19 cellular contexts compared by ENCODE assay signal in the genomic region with DNA sequence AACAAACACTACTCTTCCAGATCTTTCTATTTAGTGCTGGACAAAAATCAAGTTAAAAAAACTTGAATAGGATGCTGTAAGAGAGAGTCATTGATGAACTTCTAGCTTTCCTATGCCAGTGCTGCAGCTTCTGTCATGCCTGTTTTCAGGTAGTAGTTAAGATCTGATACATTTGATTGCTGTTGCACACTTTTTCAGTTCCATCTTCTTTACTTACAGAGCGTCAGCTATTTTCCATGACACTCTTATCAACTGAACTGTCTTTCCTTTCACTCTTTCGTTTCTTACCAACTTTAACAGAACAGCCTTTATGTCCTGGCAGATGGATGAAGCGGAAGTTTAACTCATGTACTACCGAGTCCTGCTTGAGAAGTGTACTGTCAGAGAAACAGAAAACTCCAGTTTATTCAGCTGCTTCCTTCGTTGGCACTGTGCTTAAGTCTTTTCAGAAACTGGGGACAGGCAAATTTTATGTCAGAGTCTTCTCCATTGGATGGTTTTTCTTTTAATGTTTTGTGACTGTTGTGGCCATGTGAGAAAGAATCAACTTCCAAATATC.
A peak's percentile ranks its signal among the peaks of the same experiment; 100 is the strongest.
DNase-seq lines count a peak whose midpoint lies in the region; ATAC-seq and TF ChIP-seq lines count a peak whose summit lies in the region.
"Had no signal": no experiment of that assay in that cellular context is flagged by ENCODE, and none has a peak within 500 bp of the region (broad histone marks: within the 10 kb centered on the region; RNA-seq: fewer than 3 reads in every experiment).

No MANE protein-coding gene starts in this region.

- intact Hi-C loops in OCI-LY7 (cut with micrococcal nuclease; ENCODE audit: unreplicated experiment): loop anchor here (10.0 kb wide), 1 partner anchor 114 kb away; no protein-coding TSS in a partner anchor
- intact Hi-C loops in activated T-helper 1 cell treated with anti-CD3 and anti-CD28 coated beads, Interleukin-12 subunit alpha, Interleukin-12 subunit beta, Interleukin-2, Interleukin-4 antibody, amounts not matched to agents 30 ng/mL and 10 ng/mL and 1 ng/mL, durations not matched to agents 14 hours and 24 hours and 36 hours (cut with micrococcal nuclease): no loop called here
- intact Hi-C loops in left ventricle myocardium superior (cut with micrococcal nuclease): no loop called here

- no peak for ATAC-seq in GM23338
- no peak for ATAC-seq in left ventricle myocardium superior

- peak overlapping the region; percentile 28 for H3K4me2 ChIP-seq in DOHH2 (ENCODE audit: low read length)
- H3K4me2 ChIP-seq in GM23338: no peak overlapping the region
- H3K4me2 ChIP-seq in OCI-LY7 (ENCODE audit: low read length): 0 out of 2 replicates have a peak overlapping the region, but pooled peaks have one; percentile 19
- no peak overlapping the region for H3K4me2 ChIP-seq in neural progenitor cell
- H3K4me2 ChIP-seq in neuronal stem cell (ENCODE audit: insufficient read depth, low read length, poor library complexity, severe bottlenecking): no peak overlapping the region

- H3K4me3 Mint-ChIP-seq in GM23338 (no peak overlapping the region), neural progenitor cell (no peak overlapping the region)
- H3K4me3 Mint-ChIP-seq in activated T-helper 1 cell treated with anti-CD3 and anti-CD28 coated beads, Interleukin-12 subunit alpha, Interleukin-12 subunit beta, Interleukin-2, Interleukin-4 antibody, amounts not matched to agents 30 ng/mL and 10 ng/mL and 1 ng/mL, durations not matched to agents 14 hours and 24 hours and 36 hours: no peak overlapping the region
- H3K4me3 Mint-ChIP-seq: CD4-positive, alpha-beta memory T cell had no signal

- no CpG with 5 or more reads among the region's 5 CpGs for WGBS in neuronal stem cell (ENCODE audit: extremely low coverage in 2 of 2, insufficient read length in 2 of 2, insufficient replicate concordance in 1 of 2), 2 donors

- H3K27ac ChIP-seq in DOHH2 (ENCODE audit: low read depth, low read length) (no peak overlapping the region), GM23338 (ENCODE audit: low read depth) (no peak overlapping the region), OCI-LY7 (ENCODE audit: low read depth, low read length, poor library complexity, severe bottlenecking) (no peak overlapping the region), neural progenitor cell (no peak overlapping the region), neuronal stem cell (replicated peaks; ENCODE audit: low read length) (no peak overlapping the region)

- H3K4me1 Mint-ChIP-seq in GM23338: no peaks in the 10 kb centered on the region
- H3K4me1 Mint-ChIP-seq in neural progenitor cell: peaks cover 10% of the 10 kb centered on the region
- H3K4me1 Mint-ChIP-seq in activated T-helper 1 cell treated with anti-CD3 and anti-CD28 coated beads, Interleukin-12 subunit alpha, Interleukin-12 subunit beta, Interleukin-2, Interleukin-4 antibody, amounts not matched to agents 30 ng/mL and 10 ng/mL and 1 ng/mL, durations not matched to agents 14 hours and 24 hours and 36 hours (ENCODE audit: low read depth): no peaks in the 10 kb centered on the region
- H3K4me1 Mint-ChIP-seq: CD4-positive, alpha-beta memory T cell had no signal

- H3F3A ChIP-seq in DOHH2 (ENCODE audit: control insufficient read depth, insufficient read depth): peaks cover 11% of the 10 kb centered on the region
- no peaks in the 10 kb centered on the region for H3F3A ChIP-seq in GM23338 (replicated peaks; ENCODE audit: low read depth)
- no peaks in the 10 kb centered on the region for H3F3A ChIP-seq in neural progenitor cell (ENCODE audit: low read depth)

- TF ChIP-seq CTCF in DOHH2 (IDR thresholded peaks at IDR 0.05; ENCODE audit: low read depth, low read length, poor library complexity, severe bottlenecking) (no peak), GM23338 (conservative IDR thresholded peaks at IDR 0.05; ENCODE audit: low read depth in 2 of 2) (no peak), OCI-LY7 (conservative IDR thresholded peaks at IDR 0.05; ENCODE audit: low read length) (no peak), neural progenitor cell (IDR thresholded peaks at IDR 0.05) (no peak)

- no peak overlapping the region for H4K8ac ChIP-seq in neuronal stem cell (ENCODE audit: low read depth, low read length)

- H2AK5ac ChIP-seq in neuronal stem cell (ENCODE audit: low read depth, low read length): no peak overlapping the region

- no peaks in the 10 kb centered on the region for H3K27me3 ChIP-seq in DOHH2 (ENCODE audit: control insufficient read depth, low read length)
- H3K27me3 ChIP-seq in GM23338 (ENCODE audit: insufficient read depth): no peaks in the 10 kb centered on the region
- no peaks in the 10 kb centered on the region for H3K27me3 ChIP-seq in neural progenitor cell
- no peaks in the 10 kb centered on the region for H3K27me3 ChIP-seq in neuronal stem cell (ENCODE audit: control insufficient read depth in 3 of 3, insufficient read depth in 3 of 3, low read depth in 1 of 3, low read length in 3 of 3)
- H3K27me3 ChIP-seq: MG63 had no signal

- H3K27me3 Mint-ChIP-seq in GM23338 (ENCODE audit: insufficient read depth, low read depth, poor library complexity) (no peaks in the 10 kb centered on the region), neural progenitor cell (ENCODE audit: insufficient read depth, low read depth) (no peaks in the 10 kb centered on the region)
- H3K27me3 Mint-ChIP-seq in activated T-helper 1 cell treated with anti-CD3 and anti-CD28 coated beads, Interleukin-12 subunit alpha, Interleukin-12 subunit beta, Interleukin-2, Interleukin-4 antibody, amounts not matched to agents 30 ng/mL and 10 ng/mL and 1 ng/mL, durations not matched to agents 14 hours and 24 hours and 36 hours (ENCODE audit: insufficient read depth): no peaks in the 10 kb centered on the region

- CTCF ChIA-PET in OCI-LY7 (lab: Charles Lee; ENCODE audit: unreplicated experiment): interaction anchor here (1.4 kb wide), 1 partner anchor 205 kb away, joined by 4 read pairs; no protein-coding TSS in a partner anchor

- H3K18ac ChIP-seq in neuronal stem cell (ENCODE audit: low read length): no peak overlapping the region

- H3K79me2 ChIP-seq in DOHH2 (ENCODE audit: control insufficient read depth, low read length) (no peaks in the 10 kb centered on the region), GM23338 (replicated peaks; ENCODE audit: insufficient read depth) (no peaks in the 10 kb centered on the region), OCI-LY7 (ENCODE audit: insufficient read depth, low read depth, low read length) (no peaks in the 10 kb centered on the region), neural progenitor cell (ENCODE audit: low read depth) (no peaks in the 10 kb centered on the region)

- POLR2A ChIA-PET in OCI-LY7 (lab: Charles Lee): interaction anchor here (0.6 kb wide), 2 partner anchors 18 to 165 kb away, joined by 3 to 5 read pairs; no protein-coding TSS in a partner anchor

- no peaks in the 10 kb centered on the region for H3K36me3 Mint-ChIP-seq in GM23338 (ENCODE audit: low read depth)
- H3K36me3 Mint-ChIP-seq in neural progenitor cell: no peaks in the 10 kb centered on the region
- no peaks in the 10 kb centered on the region for H3K36me3 Mint-ChIP-seq in activated T-helper 1 cell treated with anti-CD3 and anti-CD28 coated beads, Interleukin-12 subunit alpha, Interleukin-12 subunit beta, Interleukin-2, Interleukin-4 antibody, amounts not matched to agents 30 ng/mL and 10 ng/mL and 1 ng/mL, durations not matched to agents 14 hours and 24 hours and 36 hours (ENCODE audit: low read depth)
- H3K36me3 Mint-ChIP-seq: CD4-positive, alpha-beta memory T cell had no signal

- H3K14ac ChIP-seq in neuronal stem cell (ENCODE audit: low read length): no peak overlapping the region

- H3K4ac ChIP-seq in neuronal stem cell (ENCODE audit: low read length): no peak overlapping the region

- H3K79me1 ChIP-seq in neuronal stem cell (ENCODE audit: low read depth, low read length): no peaks in the 10 kb centered on the region

- H3K9me3 ChIP-seq in DOHH2 (ENCODE audit: control insufficient read depth, insufficient read depth, low read length) (no peaks in the 10 kb centered on the region), OCI-LY7 (ENCODE audit: low read length) (no peaks in the 10 kb centered on the region), neural progenitor cell (ENCODE audit: low read depth) (no peaks in the 10 kb centered on the region), neuronal stem cell (replicated peaks in 1 of 2; ENCODE audit: control insufficient read depth in 2 of 2, insufficient read depth in 1 of 2, low read depth in 1 of 2, low read length in 2 of 2) (peaks cover 0 to under 1% of the 10 kb centered on the region in 2 donors)
- H3K9me3 ChIP-seq: MG63 had no signal

- H2BK120ac ChIP-seq in neuronal stem cell (ENCODE audit: low read depth, low read length): no peak overlapping the region

- H3K4me1 ChIP-seq in DOHH2 (ENCODE audit: control insufficient read depth, low read length): peaks cover 60% of the 10 kb centered on the region
- no peaks in the 10 kb centered on the region for H3K4me1 ChIP-seq in GM23338 (ENCODE audit: insufficient read depth)
- H3K4me1 ChIP-seq in OCI-LY7 (ENCODE audit: insufficient read depth, low read length, poor library complexity, severe bottlenecking): peaks cover 21% of the 10 kb centered on the region
- H3K4me1 ChIP-seq in neural progenitor cell: no peaks in the 10 kb centered on the region
- H3K4me1 ChIP-seq in neuronal stem cell (ENCODE audit: control insufficient read depth in 2 of 2, insufficient read depth in 1 of 2, low read depth in 1 of 2, low read length in 2 of 2): peaks cover 0 to 3% of the 10 kb centered on the region in 2 donors

- H4K20me1 ChIP-seq in DOHH2 (ENCODE audit: control insufficient read depth, insufficient read depth, low read depth, low read length): no peaks in the 10 kb centered on the region
- no peaks in the 10 kb centered on the region for H4K20me1 ChIP-seq in GM23338 (replicated peaks; ENCODE audit: insufficient read depth)
- no peaks in the 10 kb centered on the region for H4K20me1 ChIP-seq in OCI-LY7 (ENCODE audit: insufficient read depth, low read length)
- H4K20me1 ChIP-seq in neural progenitor cell (ENCODE audit: low read depth): no peaks in the 10 kb centered on the region

- no peaks in the 10 kb centered on the region for H3K36me3 ChIP-seq in DOHH2 (ENCODE audit: control insufficient read depth, low read length)
- H3K36me3 ChIP-seq in GM23338 (ENCODE audit: insufficient read depth): no peaks in the 10 kb centered on the region
- H3K36me3 ChIP-seq in OCI-LY7 (ENCODE audit: insufficient read depth, low read length): no peaks in the 10 kb centered on the region
- no peaks in the 10 kb centered on the region for H3K36me3 ChIP-seq in neural progenitor cell
- H3K36me3 ChIP-seq in neuronal stem cell (replicated peaks in 1 of 2; ENCODE audit: control insufficient read depth in 2 of 2, insufficient read depth in 2 of 2, low read length in 2 of 2): no peaks in the 10 kb centered on the region
- H3K36me3 ChIP-seq: MG63 had no signal

- H3K9me3 Mint-ChIP-seq in GM23338: no peaks in the 10 kb centered on the region
- no peaks in the 10 kb centered on the region for H3K9me3 Mint-ChIP-seq in neural progenitor cell
- no peaks in the 10 kb centered on the region for H3K9me3 Mint-ChIP-seq in activated T-helper 1 cell treated with anti-CD3 and anti-CD28 coated beads, Interleukin-12 subunit alpha, Interleukin-12 subunit beta, Interleukin-2, Interleukin-4 antibody, amounts not matched to agents 30 ng/mL and 10 ng/mL and 1 ng/mL, durations not matched to agents 14 hours and 24 hours and 36 hours

- H3K9me2 ChIP-seq in DOHH2 (replicated peaks; ENCODE audit: control insufficient read depth, low read length) (no peaks in the 10 kb centered on the region), GM23338 (ENCODE audit: insufficient read depth) (no peaks in the 10 kb centered on the region), OCI-LY7 (ENCODE audit: insufficient read depth, low read length) (no peaks in the 10 kb centered on the region)

- H4K91ac ChIP-seq in neuronal stem cell (ENCODE audit: low read depth, low read length, poor library complexity): no peak overlapping the region

- no peak overlapping the region for H2BK15ac ChIP-seq in neuronal stem cell (ENCODE audit: low read length)

- H3K27ac Mint-ChIP-seq in GM23338: no peak overlapping the region
- no peak overlapping the region for H3K27ac Mint-ChIP-seq in neural progenitor cell
- no peak overlapping the region for H3K27ac Mint-ChIP-seq in activated T-helper 1 cell treated with anti-CD3 and anti-CD28 coated beads, Interleukin-12 subunit alpha, Interleukin-12 subunit beta, Interleukin-2, Interleukin-4 antibody, amounts not matched to agents 30 ng/mL and 10 ng/mL and 1 ng/mL, durations not matched to agents 14 hours and 24 hours and 36 hours
- H3K27ac Mint-ChIP-seq: CD4-positive, alpha-beta memory T cell had no signal

- no peak overlapping the region for H2BK12ac ChIP-seq in neuronal stem cell (ENCODE audit: low read length)

- no peak overlapping the region for H3K4me3 ChIP-seq in DOHH2 (ENCODE audit: low read length)
- no peak overlapping the region for H3K4me3 ChIP-seq in GM23338
- no peak overlapping the region for H3K4me3 ChIP-seq in OCI-LY7 (ENCODE audit: low read depth, low read length, poor library complexity, severe bottlenecking)
- H3K4me3 ChIP-seq in neural progenitor cell: no peak overlapping the region
- H3K4me3 ChIP-seq in neuronal stem cell (ENCODE audit: low read length in 2 of 2): no peak overlapping the region
- H3K4me3 ChIP-seq: MG63 had no signal

- H2BK5ac ChIP-seq in neuronal stem cell (ENCODE audit: low read length): no peak overlapping the region

- no peak overlapping the region for H3K23ac ChIP-seq in neuronal stem cell (ENCODE audit: low read depth, low read length, poor library complexity)

- DNase-seq in GM23338 (ENCODE audit: low spot score): no peak
- peak; percentile 14 for DNase-seq in OCI-LY7 (ENCODE audit: low spot score)
- no peak for DNase-seq in neural progenitor cell (ENCODE audit: low spot score)
- DNase-seq in epidermal melanocyte (ENCODE audit: insufficient read length, low spot score): no peak
- no peak for DNase-seq in activated T-helper 1 cell treated with anti-CD3 and anti-CD28 coated beads, Interleukin-12 subunit alpha, Interleukin-12 subunit beta, Interleukin-2, Interleukin-4 antibody, amounts not matched to agents 30 ng/mL and 10 ng/mL and 1 ng/mL, durations not matched to agents 14 hours and 24 hours and 36 hours (ENCODE audit: low spot score)
- no peak for DNase-seq in neuronal stem cell (ENCODE audit: low spot score)
- DNase-seq in left ventricle myocardium superior: no peak
- DNase-seq: ACHN; AML-193; CD4-positive, alpha-beta memory T cell; DMS79; GDM1; MG63; NCI-H1092 treated with DMSO at 0.1 percent for 48 hours; NCI-H1694; NCI-H2227 treated with DMSO at 0.1 percent for 48 hours; NCI-H524; SHP77 treated with DMSO at 0.1 percent for 48 hours had no signal

- no TSS peak for BruUV-seq in OCI-LY7 (replicated peaks; lab: Mats Ljungman, UMichigan)

- H2AFZ ChIP-seq in GM23338: peak overlapping the region; percentile 34; the same call in 1 of the 2 replicates
- 0 out of 2 replicates have a peak overlapping the region, but pooled peaks have one; percentile 36 for H2AFZ ChIP-seq in OCI-LY7 (ENCODE audit: low read length)
- H2AFZ ChIP-seq in neural progenitor cell (replicated peaks): peak overlapping the region; percentile 14
- no peak overlapping the region for H2AFZ ChIP-seq in neuronal stem cell (ENCODE audit: low read length)

- H3K9ac ChIP-seq in neural progenitor cell: no peak overlapping the region
- H3K9ac ChIP-seq in neuronal stem cell (ENCODE audit: low read depth, low read length, poor library complexity): no peak overlapping the region

Comparison
In these comparisons a context has a peak if more than half of its experiments do, and no peak if none do; other contexts are left out.
1. H3K4me2 ChIP-seq: peak in DOHH2 (single experiment) and OCI-LY7 (single experiment); none in GM23338 (single experiment), neural progenitor cell (single experiment) and neuronal stem cell (single experiment).